ENCODE assay signal across 9 cellular contexts in the genomic region with DNA sequence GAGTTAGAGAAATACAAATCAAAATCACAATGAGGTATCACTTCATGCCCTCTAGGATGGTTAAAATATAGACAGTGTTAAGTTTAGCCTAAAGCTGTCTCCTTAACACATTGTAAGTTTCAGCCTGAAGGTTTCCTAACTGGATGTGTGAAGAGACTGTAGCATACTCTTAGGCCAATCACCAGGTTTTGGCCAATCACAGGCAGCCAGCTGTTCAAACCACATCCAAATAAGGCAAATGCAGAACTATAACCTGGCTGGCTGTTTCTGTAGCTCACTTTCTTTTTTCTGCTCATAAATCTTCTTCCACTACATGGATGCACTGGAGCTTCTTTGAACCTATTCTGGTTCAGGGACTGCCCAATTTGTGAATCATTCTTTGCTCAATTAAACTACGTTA. TPM values are rescaled to one million over a fixed set of nuclear protein-coding genes. Genes with fewer than 3 reads are reported as not detected.
DNase-seq lines count a peak whose midpoint lies in the region; ATAC-seq and TF ChIP-seq lines count a peak whose summit lies in the region.
"Had no signal": no experiment of that assay in that cellular context is flagged by ENCODE, and none has a peak within 500 bp of the region (broad histone marks: within the 10 kb centered on the region; RNA-seq: fewer than 3 reads in every experiment).

No MANE protein-coding gene starts in this region.

- peak overlapping the region; percentile 40 for H3K4me3 Mint-ChIP-seq in activated CD4-positive, alpha-beta T cell treated with anti-CD3 and anti-CD28 coated beads for 36 hours
- no peak overlapping the region for H3K4me3 Mint-ChIP-seq in osteocyte (ENCODE audit: unreplicated experiment)

- no peak for TF ChIP-seq CTCF in osteocyte (IDR thresholded peaks at IDR 0.05)

- H3K27ac Mint-ChIP-seq in activated CD4-positive, alpha-beta T cell treated with anti-CD3 and anti-CD28 coated beads for 36 hours: peak overlapping the region; percentile 96
- H3K27ac Mint-ChIP-seq in osteocyte (ENCODE audit: unreplicated experiment): peak overlapping the region; percentile 70

- peaks cover 67% of the 10 kb centered on the region for H3K4me1 Mint-ChIP-seq in activated CD4-positive, alpha-beta T cell treated with anti-CD3 and anti-CD28 coated beads for 36 hours
- peaks cover 87% of the 10 kb centered on the region for H3K4me1 Mint-ChIP-seq in osteocyte (ENCODE audit: unreplicated experiment)

- H3K27me3 Mint-ChIP-seq in activated CD4-positive, alpha-beta T cell treated with anti-CD3 and anti-CD28 coated beads for 36 hours: no peaks in the 10 kb centered on the region
- H3K27me3 Mint-ChIP-seq in osteocyte (ENCODE audit: unreplicated experiment): no peaks in the 10 kb centered on the region

- H3K36me3 Mint-ChIP-seq in activated CD4-positive, alpha-beta T cell treated with anti-CD3 and anti-CD28 coated beads for 36 hours (ENCODE audit: low read depth): peaks cover 58% of the 10 kb centered on the region
- H3K36me3 Mint-ChIP-seq in osteocyte (ENCODE audit: unreplicated experiment): peaks cover 41% of the 10 kb centered on the region

- CTCF ChIA-PET in activated CD4-positive, alpha-beta T cell treated with anti-CD3 and anti-CD28 coated beads for 36 hours (lab: Charles Lee): no interaction called here

- H3K9me3 Mint-ChIP-seq in activated CD4-positive, alpha-beta T cell treated with anti-CD3 and anti-CD28 coated beads for 36 hours (ENCODE audit: low read depth): peaks cover 3% of the 10 kb centered on the region
- H3K9me3 Mint-ChIP-seq in osteocyte (ENCODE audit: unreplicated experiment): no peaks in the 10 kb centered on the region

- POLR2A ChIA-PET in activated CD4-positive, alpha-beta T cell treated with anti-CD3 and anti-CD28 coated beads for 36 hours (lab: Charles Lee): interaction anchor here (0.7 to 1.3 kb wide), 4 partner anchors 10 to 62 kb away, joined by 3 to 7 read pairs (median 4); no protein-coding TSS in a partner anchor

- intact Hi-C loops in activated CD4-positive, alpha-beta T cell treated with anti-CD3 and anti-CD28 coated beads for 36 hours (cut with DNase I, micrococcal nuclease): loop anchor here in 1 of 2 experiments (2.0 kb wide), 1 partner anchor 55 kb away; no protein-coding TSS in a partner anchor

- peak; percentile 33 for ATAC-seq in activated CD4-positive, alpha-beta T cell treated with anti-CD3 and anti-CD28 coated beads for 36 hours
- peak; percentile 85 for ATAC-seq in HG02840 (IDR thresholded peaks at IDR 0.05; ENCODE audit: low FRiP score, unreplicated experiment)
- ATAC-seq: A549 had no signal

- peak; percentile 53 for DNase-seq in activated CD4-positive, alpha-beta T cell treated with anti-CD3 and anti-CD28 coated beads for 36 hours
- DNase-seq in activated CD4-positive, alpha-beta T cell treated with anti-CD3 and anti-CD28 coated beads, Interleukin-2, amount 50 U/mL, for 48 hours: no peak
- DNase-seq in OCI-M1 (lab: John Stamatoyannopoulos, UW): peak; percentile 49
- no peak for DNase-seq in osteocyte (ENCODE audit: extremely low spot score, unreplicated experiment)
- DNase-seq in retina: no peak
- no peak for DNase-seq in NCI-H146 (lab: John Stamatoyannopoulos, UW)
- no peak for DNase-seq in anterior cingulate cortex (lab: John Stamatoyannopoulos, UW)

RNA-seq across cellular contexts. Expression of a gene that starts 19.7 kb away (rescaled TPM):
- total RNA-seq in activated CD4-positive, alpha-beta T cell treated with anti-CD3 and anti-CD28 coated beads for 36 hours: 10 to 100 TPM; 68.5 to 73.7 TPM
- total RNA-seq in osteocyte: 146 and 156 TPM in 2 replicates

RNA-seq across cellular contexts. Expression of a gene that starts 46.8 kb away (rescaled TPM):
- 10 to 100 TPM; 14.0 to 15.2 TPM for total RNA-seq in activated CD4-positive, alpha-beta T cell treated with anti-CD3 and anti-CD28 coated beads for 36 hours
- 23.7 and 24.8 TPM in 2 replicates for total RNA-seq in osteocyte

Comparison
In these comparisons a context has a peak if more than half of its experiments do, and no peak if none do; other contexts are left out.
1. DNase-seq: peak in activated CD4-positive, alpha-beta T cell treated with anti-CD3 and anti-CD28 coated beads for 36 hours (single experiment) and OCI-M1 (single experiment); none in activated CD4-positive, alpha-beta T cell treated with anti-CD3 and anti-CD28 coated beads, Interleukin-2, amount 50 U/mL, for 48 hours (0 of 2), osteocyte (single experiment), retina (single experiment), NCI-H146 (single experiment) and anterior cingulate cortex (0 of 58).